In the genomic region with DNA sequence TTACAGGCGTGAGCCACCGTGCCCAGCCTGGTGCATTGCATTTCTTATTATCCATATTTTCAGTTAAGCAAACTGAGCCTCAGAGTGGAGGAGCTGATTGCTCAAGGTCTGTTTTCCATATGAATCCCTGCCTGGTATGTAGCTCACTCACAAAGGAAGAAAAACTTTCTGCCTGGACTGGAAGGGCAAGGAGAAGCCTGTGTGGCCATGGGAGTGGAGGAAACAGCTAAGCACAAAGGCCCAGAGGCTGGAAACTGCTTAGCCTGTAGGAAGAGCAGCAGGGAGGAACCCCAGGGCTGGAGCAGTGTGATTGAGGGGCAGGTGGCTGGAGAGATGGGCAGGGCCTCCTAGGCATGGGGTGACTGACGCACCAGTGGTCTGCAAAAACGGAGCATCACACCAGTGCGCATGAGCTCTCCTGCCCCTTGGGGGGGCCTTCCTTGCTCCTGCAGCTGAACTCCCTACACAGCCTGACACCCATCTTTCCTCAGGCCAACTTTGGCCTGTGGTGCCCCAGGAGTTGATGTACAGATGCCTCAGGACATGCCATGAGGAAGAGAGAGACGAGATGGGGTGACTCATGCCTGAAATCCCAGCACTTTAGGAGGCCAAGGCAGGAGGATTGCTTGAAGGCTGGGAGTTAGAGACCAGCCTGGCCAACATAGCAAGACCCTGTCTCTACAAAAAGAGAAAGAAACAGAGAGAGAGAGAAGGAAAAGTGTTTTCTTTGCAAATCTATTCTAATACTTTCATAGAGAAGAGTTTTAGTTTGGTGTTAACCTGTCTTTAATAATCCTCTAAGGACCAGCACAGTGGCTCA, we compare ENCODE assay signal across 20 cellular contexts. TPM values are rescaled to one million over a fixed set of nuclear protein-coding genes. Genes with fewer than 3 reads are reported as not detected.
DNase-seq lines count a peak whose midpoint lies in the region; ATAC-seq, FAIRE-seq and TF ChIP-seq lines count a peak whose summit lies in the region.
"Had no signal": no experiment of that assay in that cellular context is flagged by ENCODE, and none has a peak within 500 bp of the region (broad histone marks: within the 10 kb centered on the region; RNA-seq: fewer than 3 reads in every experiment).

No MANE protein-coding gene starts in this region.

- peak overlapping the region; percentile 17 for H3K4me3 Mint-ChIP-seq in activated naive CD8-positive, alpha-beta T cell
- H3K4me3 Mint-ChIP-seq in activated naive CD8-positive, alpha-beta T cell treated with anti-CD3 and anti-CD28 coated beads, Interleukin-2, amount 50 U/mL, for 24 hours: no peak overlapping the region
- H3K4me3 Mint-ChIP-seq: activated CD8-positive, alpha-beta T cell treated with anti-CD3 and anti-CD28 coated beads for 36 hours had no signal

- no peak overlapping the region for H3K23ac ChIP-seq in H1 (ENCODE audit: insufficient read length)

- H3K79me1 ChIP-seq in H1 (ENCODE audit: low read depth, low read length): no peaks in the 10 kb centered on the region

- no peak overlapping the region for H2BK120ac ChIP-seq in H1 (replicated peaks; ENCODE audit: low read depth, low read length)

- no peaks in the 10 kb centered on the region for H3K9me3 Mint-ChIP-seq in activated naive CD8-positive, alpha-beta T cell (ENCODE audit: low read depth)
- H3K9me3 Mint-ChIP-seq in activated naive CD8-positive, alpha-beta T cell treated with anti-CD3 and anti-CD28 coated beads, Interleukin-2, amount 50 U/mL, for 24 hours: no peaks in the 10 kb centered on the region
- H3K9me3 Mint-ChIP-seq: activated CD8-positive, alpha-beta T cell treated with anti-CD3 and anti-CD28 coated beads for 36 hours had no signal

- H2AFZ ChIP-seq in H1 (ENCODE audit: low read length) (no peak overlapping the region), HepG2 (ENCODE audit: low read length) (no peak overlapping the region)

- no peak overlapping the region; the same call in 1 of the 2 replicates for H2AK5ac ChIP-seq in H1 (ENCODE audit: low read depth, low read length)

- peaks cover 0 to 9% (median 0%) of the 10 kb centered on the region in 4 experiments; a peak in 2 of 8 replicates for H3K36me3 ChIP-seq in H1 (ENCODE audit: control insufficient read depth in 2 of 4, insufficient read depth in 4 of 4, low read length in 3 of 4)
- peaks cover 1 to 6% of the 10 kb centered on the region in 2 experiments; a peak in 3 of 5 replicates for H3K36me3 ChIP-seq in HepG2 (replicated peaks in 1 of 2; ENCODE audit: control insufficient read depth in 1 of 2, insufficient read depth in 2 of 2, low read length in 2 of 2)

- peak overlapping the region; percentile 0 to 6; a peak in 1 of 4 replicates for H3K4me2 ChIP-seq in H1 (ENCODE audit: insufficient read depth in 1 of 2, low read depth in 2 of 2, low read length in 2 of 2)
- H3K4me2 ChIP-seq in HepG2 (ENCODE audit: low read depth, low read length): peak overlapping the region; percentile 20; the same call in 1 of the 2 replicates

- no peak for TF ChIP-seq EP300 in H1 (IDR thresholded peaks at IDR 0.05; ENCODE audit: borderline replicate concordance in 1 of 2, low read depth in 2 of 2, low read length in 2 of 2)
- TF ChIP-seq EP300 in HepG2 (IDR thresholded peaks at IDR 0.05; ENCODE audit: low read depth in 2 of 2, low read length in 2 of 2): no peak
- TF ChIP-seq EP300 in HepG2 (CRISPR knock-in tag; IDR thresholded peaks at IDR 0.05; ENCODE audit: borderline replicate concordance): no peak

- no peak overlapping the region for H3K4ac ChIP-seq in H1 (replicated peaks; ENCODE audit: insufficient read length, low read depth, low read length)

- H3K4me1 ChIP-seq in H1 (replicated peaks in 1 of 4; ENCODE audit: control insufficient read depth in 3 of 4, insufficient read depth in 4 of 4, low read length in 3 of 4) (peaks cover 3 to 11% (median 6%) of the 10 kb centered on the region in 4 experiments), HepG2 (ENCODE audit: insufficient read depth, low read length) (peaks cover 41% of the 10 kb centered on the region)

- CTCF ChIA-PET in H1 (lab: Charles Lee; ENCODE audit: partially characterized antibody) (interaction anchor here (0.6 to 2.0 kb wide), 13 partner anchors 8 to 512 kb away, joined by 3 to 10 read pairs (median 3); no protein-coding TSS in a partner anchor), HepG2 (lab: Yijun Ruan, JAX; ENCODE audit: low intra/inter-chr PET ratio, low total read pairs) (no interaction called here)

- no peaks in the 10 kb centered on the region for H3K9me3 ChIP-seq in H1 (ENCODE audit: insufficient read depth in 2 of 2, low read depth in 1 of 2, low read length in 1 of 2)
- no peaks in the 10 kb centered on the region for H3K9me3 ChIP-seq in HepG2 (ENCODE audit: low read length)
- H3K9me3 ChIP-seq: ascending aorta had no signal

- peak overlapping the region; percentile 35; the same call in 1 of the 2 replicates for H3K27ac ChIP-seq in H1 (ENCODE audit: low read depth, low read length)
- H3K27ac ChIP-seq in HepG2 (ENCODE audit: extremely low read length, insufficient read depth, low read length): peak overlapping the region; percentile 40
- H3K27ac ChIP-seq: ascending aorta, SK-N-MC had no signal

- intact Hi-C loops in HepG2 (cut with micrococcal nuclease; ENCODE audit: unreplicated experiment): loop anchor here (10.0 kb wide), 1 partner anchor 87 kb away; no protein-coding TSS in a partner anchor

- POLR2A ChIA-PET in H1 (lab: Charles Lee; ENCODE audit: partially characterized antibody): interaction anchor here (0.6 to 3.5 kb wide), 14 partner anchors 8 to 71 kb away, joined by 3 to 13 read pairs (median 3); a partner anchor contains a TSS
- POLR2A ChIA-PET in HepG2 (lab: Yijun Ruan, JAX): interaction anchor here (0.7 to 2.0 kb wide), 7 partner anchors 17 to 72 kb away, joined by 3 to 8 read pairs (median 5); a partner anchor contains a TSS

- H2BK5ac ChIP-seq in H1 (ENCODE audit: low read depth, low read length): peak overlapping the region; percentile 16

- no peak overlapping the region for H4K8ac ChIP-seq in H1 (ENCODE audit: extremely low read depth, insufficient read depth, low read length)

- no peak for TF ChIP-seq RAD21 in H1 (IDR thresholded peaks at IDR 0.05 in 1 of 2, conservative IDR thresholded peaks at IDR 0.05 in 1 of 2; ENCODE audit: low read depth in 2 of 2, low read length in 2 of 2)
- no peak for TF ChIP-seq RAD21 in HepG2 (CRISPR knock-in tag; IDR thresholded peaks at IDR 0.05)

- no peaks in the 10 kb centered on the region for H3K27me3 Mint-ChIP-seq in activated naive CD8-positive, alpha-beta T cell
- H3K27me3 Mint-ChIP-seq in activated naive CD8-positive, alpha-beta T cell treated with anti-CD3 and anti-CD28 coated beads, Interleukin-2, amount 50 U/mL, for 24 hours: no peaks in the 10 kb centered on the region
- H3K27me3 Mint-ChIP-seq: activated CD8-positive, alpha-beta T cell treated with anti-CD3 and anti-CD28 coated beads for 36 hours had no signal

- H3K4me3 ChIP-seq in H1 (ENCODE audit: extremely low read depth in 1 of 4, insufficient read depth in 2 of 4, low read depth in 3 of 4, low read length in 4 of 4) (no peak overlapping the region), HepG2 (replicated peaks in 1 of 3; ENCODE audit: insufficient read depth in 1 of 3, low read depth in 2 of 3, low read length in 3 of 3) (no peak overlapping the region)
- H3K4me3 ChIP-seq: ascending aorta, SK-N-MC had no signal

- peak overlapping the region; percentile 15 for H4K5ac ChIP-seq in H1 (ENCODE audit: insufficient read length, low read depth, low read length)

- DNase-seq in activated naive CD8-positive, alpha-beta T cell treated with anti-CD3 and anti-CD28 coated beads, Interleukin-2, amount 50 U/mL, for 24 hours: no peak
- DNase-seq in H1 (ENCODE audit: low read depth in 1 of 2, low spot score in 2 of 2) (peak in 1 of 2 experiments; percentile 62), HepG2 (ENCODE audit: low spot score) (no peak), left lobe of liver (ENCODE audit: low spot score) (no peak), SKM-1 treated with dmso at 0.1 percent for 144 hours (lab: John Stamatoyannopoulos, UW; ENCODE audit: unreplicated experiment) (no peak)
- DNase-seq in activated CD4-positive, CD25-positive, alpha-beta regulatory T cell (lab: John Stamatoyannopoulos, UW): no peak
- no peak for DNase-seq in stimulated activated naive CD8-positive, alpha-beta T cell treated with anti-CD3 and anti-CD28 coated beads, Interleukin-15, Interleukin-2, amounts not matched to agents 100 U/mL and 50 U/mL, for 24 hours
- DNase-seq: ACHN; activated CD8-positive, alpha-beta T cell treated with anti-CD3 and anti-CD28 coated beads for 36 hours; activated effector memory CD4-positive, alpha-beta T cell treated with anti-CD3 and anti-CD28 coated beads, Interleukin-2, amount 50 U/mL, for 16 hours; cortex of kidney; DND-41; midbrain; NCI-H2081 treated with DMSO at 0.1 percent for 48 hours; NCI-H69; stimulated activated naive CD4-positive, alpha-beta T cell treated with Interleukin-2 at 50 U/mL for 16 hours had no signal

- H4K20me1 ChIP-seq in H1 (replicated peaks in 1 of 2; ENCODE audit: control insufficient read depth in 1 of 2, insufficient read depth in 2 of 2, low read length in 2 of 2) (peaks cover 5 to 8% of the 10 kb centered on the region in 2 experiments), HepG2 (ENCODE audit: insufficient read depth, low read length) (peaks cover 19% of the 10 kb centered on the region)

- WGBS in H1 (ENCODE audit: extremely low coverage in 1 of 2, insufficient coverage in 1 of 2, insufficient read length in 1 of 2, insufficient replicate concordance in 2 of 2, low coverage in 1 of 2, low lambda C conversion rate in 2 of 2, missing lambda C conversion rate in 1 of 2), 2 experiments: 74% methylated on average over 6 of the region's 6 CpGs; no CpG with 5 or more reads in 1 of the 2 experiments
- WGBS in HepG2 (ENCODE audit: low lambda C conversion rate): 36% methylated on average over 6 of the region's 6 CpGs

- H3K4me1 Mint-ChIP-seq in activated naive CD8-positive, alpha-beta T cell (ENCODE audit: low read depth): peaks cover 15% of the 10 kb centered on the region
- H3K4me1 Mint-ChIP-seq in activated naive CD8-positive, alpha-beta T cell treated with anti-CD3 and anti-CD28 coated beads, Interleukin-2, amount 50 U/mL, for 24 hours: peaks cover 22% of the 10 kb centered on the region

- no peak overlapping the region for H3K14ac ChIP-seq in H1 (ENCODE audit: insufficient read length)

- peak; percentile 19 for FAIRE-seq in H1 (lab: Jason Lieb, UNC)
- no peak for FAIRE-seq in HepG2 (lab: Jason Lieb, UNC)

- in situ Hi-C loops in HepG2 (cut with HindIII; ENCODE audit: extremely low pct_ligation_motif_present, low pct_unique_long_range_greater_than_20kb): no loop called here

- H3K27ac Mint-ChIP-seq in activated naive CD8-positive, alpha-beta T cell: no peak overlapping the region
- H3K27ac Mint-ChIP-seq in activated naive CD8-positive, alpha-beta T cell treated with anti-CD3 and anti-CD28 coated beads, Interleukin-2, amount 50 U/mL, for 24 hours: no peak overlapping the region
- H3K27ac Mint-ChIP-seq: activated CD8-positive, alpha-beta T cell treated with anti-CD3 and anti-CD28 coated beads for 36 hours had no signal

- 0 out of 2 replicates have a peak overlapping the region, but pooled peaks have one; percentile 2 for H3K18ac ChIP-seq in H1 (ENCODE audit: extremely low read depth, low read length)

- H2BK15ac ChIP-seq in H1 (ENCODE audit: low read length): 0 out of 2 replicates have a peak overlapping the region, but pooled peaks have one; percentile 63

- H2BK12ac ChIP-seq in H1 (ENCODE audit: low read depth, low read length): peak overlapping the region; percentile 68; the same call in 1 of the 2 replicates

- TF ChIP-seq CTCF in H1 (IDR thresholded peaks at IDR 0.05; ENCODE audit: control extremely low read depth in 1 of 3, insufficient read depth in 1 of 3, low read depth in 1 of 3, low read length in 3 of 3) (no peak), HepG2 (CRISPR knock-in tag; IDR thresholded peaks at IDR 0.05) (no peak)

- 0 out of 2 replicates have a peak overlapping the region, but pooled peaks have one; percentile 40 for H2BK20ac ChIP-seq in H1 (ENCODE audit: low read length)

- peaks cover 3% of the 10 kb centered on the region for H3K23me2 ChIP-seq in H1 (ENCODE audit: low read depth, low read length)

- H3K9ac ChIP-seq in H1 (replicated peaks in 1 of 4; ENCODE audit: extremely low read depth in 1 of 4, low read depth in 3 of 4, low read length in 3 of 4): no peak overlapping the region; a peak in 2 of 7 replicates
- no peak overlapping the region for H3K9ac ChIP-seq in HepG2 (ENCODE audit: insufficient read depth, low read depth, low read length)

- peak overlapping the region; percentile 3 for H4K91ac ChIP-seq in H1 (replicated peaks; ENCODE audit: insufficient read length, low read length)

- H3K27me3 ChIP-seq in H1 (replicated peaks in 1 of 4; ENCODE audit: control insufficient read depth in 3 of 4, extremely low read depth in 1 of 4, insufficient read depth in 3 of 4, low read length in 3 of 4) (no peaks in the 10 kb centered on the region), HepG2 (ENCODE audit: control insufficient read depth in 1 of 2, insufficient read depth in 2 of 2, low read length in 2 of 2) (no peaks in the 10 kb centered on the region)
- H3K27me3 ChIP-seq: ascending aorta had no signal

- H3K56ac ChIP-seq in H1 (replicated peaks; ENCODE audit: insufficient read length, low read depth, low read length): no peak overlapping the region

- peaks cover 2% of the 10 kb centered on the region for H3K36me3 Mint-ChIP-seq in activated naive CD8-positive, alpha-beta T cell
- H3K36me3 Mint-ChIP-seq in activated naive CD8-positive, alpha-beta T cell treated with anti-CD3 and anti-CD28 coated beads, Interleukin-2, amount 50 U/mL, for 24 hours (ENCODE audit: low read depth): peaks cover 15% of the 10 kb centered on the region

- peaks cover 20 to 21% of the 10 kb centered on the region in 2 experiments for H3K79me2 ChIP-seq in H1 (ENCODE audit: control insufficient read depth in 1 of 2, insufficient read depth in 2 of 2, low read length in 2 of 2)
- peaks cover 22% of the 10 kb centered on the region for H3K79me2 ChIP-seq in HepG2 (ENCODE audit: insufficient read depth, low read length)

- ATAC-seq in activated naive CD8-positive, alpha-beta T cell treated with anti-CD3 and anti-CD28 coated beads, Interleukin-2, amount 50 U/mL, for 24 hours: no peak
- ATAC-seq in HepG2 (peak; percentile 4; the same call in 2 of the 3 replicates), left lobe of liver (no peak)
- ATAC-seq in stimulated activated naive CD8-positive, alpha-beta T cell treated with anti-CD3 and anti-CD28 coated beads, Interleukin-15, Interleukin-2, amounts not matched to agents 100 U/mL and 50 U/mL, for 24 hours: no peak
- ATAC-seq: activated CD8-positive, alpha-beta T cell treated with anti-CD3 and anti-CD28 coated beads for 36 hours; Panc1 had no signal

- no TSS peak for BruUV-seq in HepG2 (replicated peaks; lab: Mats Ljungman, UMichigan)

- TF ChIP-seq POLR2A in H1 (IDR thresholded peaks at IDR 0.05; ENCODE audit: control extremely low read depth in 1 of 2, low read depth in 2 of 2, low read length in 2 of 2): no peak
- TF ChIP-seq POLR2A in HepG2 (IDR thresholded peaks at IDR 0.05; ENCODE audit: insufficient read depth in 1 of 2, low read depth in 2 of 2, low read length in 2 of 2): no peak

RNA-seq across cellular contexts. Expression of a gene that starts 2.8 kb away (rescaled TPM):
- total RNA-seq in H1 (2021; fragmentation: NEBNext Ultra II Directional; extraction: Animal tissue kit (Norgen Biotek cat#: 25700)): 448 and 474 TPM in 2 replicates
- polyA plus RNA-seq in H1 (2011; rRNA removed) (375 and 545 TPM in 2 replicates), HepG2 (2011; rRNA removed) (53.7 and 56.7 TPM in 2 replicates)
- polyA plus RNA-seq in H1 (2011; cell fraction: cytosol; rRNA removed): 450 TPM
- 336 TPM for polyA plus RNA-seq in H1 (2011; cell fraction: nucleus; rRNA removed)
- polyA plus RNA-seq in H1 (2012, experiment 1 of 2): 448 to 587 TPM (median 510 TPM) in 4 replicates
- polyA plus RNA-seq in H1 (2012, experiment 2 of 2): 158 TPM
- polyA plus RNA-seq in H1 (2013, experiment 1 of 2): 203 TPM
- polyA plus RNA-seq in H1 (2013, experiment 2 of 2): 197 TPM
- 127 and 140 TPM in 2 replicates for polyA minus RNA-seq in H1 (2011; rRNA and poly(A)+ RNA removed)
- polyA minus RNA-seq in H1 (2011; cell fraction: cytosol; rRNA and poly(A)+ RNA removed): 226 TPM
- 170 TPM for polyA minus RNA-seq in H1 (2011; cell fraction: nucleus; rRNA and poly(A)+ RNA removed)
- total RNA-seq in HepG2 (2016; rRNA removed; fragmentation: Illumina TruSeq; extraction: Trizol) (102 and 144 TPM in 2 replicates), left lobe of liver (66.9 TPM)
- 28.1 and 31.3 TPM in 2 replicates for total RNA-seq in HepG2 (2016; cell fraction: cytosol; rRNA removed; fragmentation: Illumina TruSeq; extraction: Trizol; ENCODE audit: low read depth)
- 105 and 130 TPM in 2 replicates for total RNA-seq in HepG2 (2016; cell fraction: insoluble cytoplasmic fraction; rRNA removed; fragmentation: Illumina TruSeq; extraction: Trizol)
- 29.6 and 34.4 TPM in 2 replicates for total RNA-seq in HepG2 (2016; cell fraction: membrane; rRNA removed; fragmentation: Illumina TruSeq; extraction: Trizol)
- total RNA-seq in HepG2 (2016; cell fraction: nucleus; rRNA removed; fragmentation: Illumina TruSeq; extraction: Trizol): 79.0 and 100 TPM in 2 replicates
- 57.0 and 126 TPM in 2 replicates for polyA plus RNA-seq in HepG2 (2011; cell fraction: cytosol; rRNA removed)
- polyA plus RNA-seq in HepG2 (2011; cell fraction: nucleus; rRNA removed): 114 and 125 TPM in 2 replicates
- polyA plus RNA-seq in HepG2 (2012): 107 and 138 TPM in 2 replicates
- polyA plus RNA-seq in HepG2 (2016; cell fraction: cytosol; fragmentation: Illumina TruSeq; extraction: Trizol; ENCODE audit: low read depth): 12.0 and 13.3 TPM in 2 replicates
- 244 and 309 TPM in 2 replicates for polyA plus RNA-seq in HepG2 (2016; cell fraction: insoluble cytoplasmic fraction; fragmentation: Illumina TruSeq; extraction: Trizol; ENCODE audit: low read depth)
- polyA plus RNA-seq in HepG2 (2016; cell fraction: membrane; fragmentation: Illumina TruSeq; extraction: Trizol; ENCODE audit: low read depth): 17.6 and 27.0 TPM in 2 replicates
- 181 and 202 TPM in 2 replicates for polyA plus RNA-seq in HepG2 (2016; cell fraction: nucleus; fragmentation: Illumina TruSeq; extraction: Trizol; ENCODE audit: insufficient read depth, low read depth)
- 64.5 and 120 TPM in 2 replicates for polyA minus RNA-seq in HepG2 (2011; rRNA and poly(A)+ RNA removed; ENCODE audit: low replicate concordance)
- polyA minus RNA-seq in HepG2 (2011; cell fraction: cytosol; rRNA and poly(A)+ RNA removed): 53.3 and 60.8 TPM in 2 replicates
- polyA minus RNA-seq in HepG2 (2011; cell fraction: nucleus; rRNA and poly(A)+ RNA removed): 85.2 and 90.0 TPM in 2 replicates

RNA-seq across cellular contexts. Expression of a gene that starts 28.8 kb away (rescaled TPM):
- 18.5 and 19.7 TPM in 2 replicates for total RNA-seq in H1 (2021; fragmentation: NEBNext Ultra II Directional; extraction: Animal tissue kit (Norgen Biotek cat#: 25700))
- polyA plus RNA-seq in H1 (2011; rRNA removed): 46.2 and 49.2 TPM in 2 replicates
- polyA plus RNA-seq in H1 (2011; cell fraction: cytosol; rRNA removed): 29.6 TPM
- 45.3 TPM for polyA plus RNA-seq in H1 (2011; cell fraction: nucleus; rRNA removed)
- 15.8 to 27.5 TPM (median 23.1 TPM) in 4 replicates for polyA plus RNA-seq in H1 (2012, experiment 1 of 2)
- polyA plus RNA-seq in H1 (2012, experiment 2 of 2): 24.2 TPM
- polyA plus RNA-seq in H1 (2013, experiment 1 of 2): 20.2 TPM
- polyA plus RNA-seq in H1 (2013, experiment 2 of 2): 22.7 TPM
- 9.8 and 10.3 TPM in 2 replicates for polyA minus RNA-seq in H1 (2011; rRNA and poly(A)+ RNA removed)
- polyA minus RNA-seq in H1 (2011; cell fraction: cytosol; rRNA and poly(A)+ RNA removed): 17.5 TPM
- polyA minus RNA-seq in H1 (2011; cell fraction: nucleus; rRNA and poly(A)+ RNA removed): 11.9 TPM
- total RNA-seq in HepG2 (2016; rRNA removed; fragmentation: Illumina TruSeq; extraction: Trizol): 10.6 and 12.7 TPM in 2 replicates
- 59.6 and 64.1 TPM in 2 replicates for total RNA-seq in HepG2 (2016; cell fraction: cytosol; rRNA removed; fragmentation: Illumina TruSeq; extraction: Trizol; ENCODE audit: low read depth)
- total RNA-seq in HepG2 (2016; cell fraction: insoluble cytoplasmic fraction; rRNA removed; fragmentation: Illumina TruSeq; extraction: Trizol): 8.2 and 12.9 TPM in 2 replicates
- 65.2 and 66.6 TPM in 2 replicates for total RNA-seq in HepG2 (2016; cell fraction: membrane; rRNA removed; fragmentation: Illumina TruSeq; extraction: Trizol)
- 3.6 and 5.3 TPM in 2 replicates for total RNA-seq in HepG2 (2016; cell fraction: nucleus; rRNA removed; fragmentation: Illumina TruSeq; extraction: Trizol)
- polyA plus RNA-seq in HepG2 (2011; rRNA removed): 13.0 and 17.0 TPM in 2 replicates
- 21.1 and 28.3 TPM in 2 replicates for polyA plus RNA-seq in HepG2 (2011; cell fraction: cytosol; rRNA removed)
- polyA plus RNA-seq in HepG2 (2011; cell fraction: nucleus; rRNA removed): 15.0 and 19.7 TPM in 2 replicates
- polyA plus RNA-seq in HepG2 (2012): 6.7 and 12.0 TPM in 2 replicates
- 74.4 and 75.7 TPM in 2 replicates for polyA plus RNA-seq in HepG2 (2016; cell fraction: cytosol; fragmentation: Illumina TruSeq; extraction: Trizol; ENCODE audit: low read depth)
- 8.3 and 8.9 TPM in 2 replicates for polyA plus RNA-seq in HepG2 (2016; cell fraction: insoluble cytoplasmic fraction; fragmentation: Illumina TruSeq; extraction: Trizol; ENCODE audit: low read depth)
- 56.5 and 63.1 TPM in 2 replicates for polyA plus RNA-seq in HepG2 (2016; cell fraction: membrane; fragmentation: Illumina TruSeq; extraction: Trizol; ENCODE audit: low read depth)
- 8.7 and 13.2 TPM in 2 replicates for polyA plus RNA-seq in HepG2 (2016; cell fraction: nucleus; fragmentation: Illumina TruSeq; extraction: Trizol; ENCODE audit: insufficient read depth, low read depth)
- polyA minus RNA-seq in HepG2 (2011; rRNA and poly(A)+ RNA removed; ENCODE audit: low replicate concordance): 5.3 and 38.3 TPM in 2 replicates
- 11.2 and 13.2 TPM in 2 replicates for polyA minus RNA-seq in HepG2 (2011; cell fraction: cytosol; rRNA and poly(A)+ RNA removed)
- 2.3 and 8.2 TPM in 2 replicates for polyA minus RNA-seq in HepG2 (2011; cell fraction: nucleus; rRNA and poly(A)+ RNA removed)
- 44.6 TPM for total RNA-seq in left lobe of liver

RNA-seq across cellular contexts. Expression of a gene that starts 51.8 kb away (rescaled TPM):
- 85.8 and 90.2 TPM in 2 replicates for total RNA-seq in H1 (2021; fragmentation: NEBNext Ultra II Directional; extraction: Animal tissue kit (Norgen Biotek cat#: 25700))
- 50.2 and 87.6 TPM in 2 replicates for polyA plus RNA-seq in H1 (2011; rRNA removed)
- 66.3 TPM for polyA plus RNA-seq in H1 (2011; cell fraction: cytosol; rRNA removed)
- polyA plus RNA-seq in H1 (2011; cell fraction: nucleus; rRNA removed): 142 TPM
- polyA plus RNA-seq in H1 (2012, experiment 1 of 2): 99.9 to 136 TPM (median 123 TPM) in 4 replicates
- polyA plus RNA-seq in H1 (2012, experiment 2 of 2): 83.6 TPM
- 70.9 TPM for polyA plus RNA-seq in H1 (2013, experiment 1 of 2)
- polyA plus RNA-seq in H1 (2013, experiment 2 of 2): 71.1 TPM
- polyA minus RNA-seq in H1 (2011; rRNA and poly(A)+ RNA removed): 34.8 and 71.2 TPM in 2 replicates
- 68.0 TPM for polyA minus RNA-seq in H1 (2011; cell fraction: cytosol; rRNA and poly(A)+ RNA removed)
- 56.6 TPM for polyA minus RNA-seq in H1 (2011; cell fraction: nucleus; rRNA and poly(A)+ RNA removed)
- 6.0 and 11.5 TPM in 2 replicates for total RNA-seq in HepG2 (2016; rRNA removed; fragmentation: Illumina TruSeq; extraction: Trizol)
- 3.2 and 5.3 TPM in 2 replicates for total RNA-seq in HepG2 (2016; cell fraction: cytosol; rRNA removed; fragmentation: Illumina TruSeq; extraction: Trizol; ENCODE audit: low read depth)
- 5.3 and 9.6 TPM in 2 replicates for total RNA-seq in HepG2 (2016; cell fraction: insoluble cytoplasmic fraction; rRNA removed; fragmentation: Illumina TruSeq; extraction: Trizol)
- 5.5 and 8.1 TPM in 2 replicates for total RNA-seq in HepG2 (2016; cell fraction: membrane; rRNA removed; fragmentation: Illumina TruSeq; extraction: Trizol)
- 10.6 and 12.6 TPM in 2 replicates for total RNA-seq in HepG2 (2016; cell fraction: nucleus; rRNA removed; fragmentation: Illumina TruSeq; extraction: Trizol)
- polyA plus RNA-seq in HepG2 (2011; rRNA removed): 28.4 and 39.6 TPM in 2 replicates
- 25.6 and 37.5 TPM in 2 replicates for polyA plus RNA-seq in HepG2 (2011; cell fraction: cytosol; rRNA removed)
- 145 and 155 TPM in 2 replicates for polyA plus RNA-seq in HepG2 (2011; cell fraction: nucleus; rRNA removed)
- 60.0 and 70.4 TPM in 2 replicates for polyA plus RNA-seq in HepG2 (2012)
- polyA plus RNA-seq in HepG2 (2016; cell fraction: cytosol; fragmentation: Illumina TruSeq; extraction: Trizol; ENCODE audit: low read depth): 12.4 and 13.3 TPM in 2 replicates
- polyA plus RNA-seq in HepG2 (2016; cell fraction: insoluble cytoplasmic fraction; fragmentation: Illumina TruSeq; extraction: Trizol; ENCODE audit: low read depth): 42.9 and 48.7 TPM in 2 replicates
- 18.3 and 20.3 TPM in 2 replicates for polyA plus RNA-seq in HepG2 (2016; cell fraction: membrane; fragmentation: Illumina TruSeq; extraction: Trizol; ENCODE audit: low read depth)
- 54.5 and 58.9 TPM in 2 replicates for polyA plus RNA-seq in HepG2 (2016; cell fraction: nucleus; fragmentation: Illumina TruSeq; extraction: Trizol; ENCODE audit: insufficient read depth, low read depth)
- polyA minus RNA-seq in HepG2 (2011; rRNA and poly(A)+ RNA removed; ENCODE audit: low replicate concordance): 12.0 and 69.0 TPM in 2 replicates
- polyA minus RNA-seq in HepG2 (2011; cell fraction: cytosol; rRNA and poly(A)+ RNA removed): 33.6 and 48.7 TPM in 2 replicates
- polyA minus RNA-seq in HepG2 (2011; cell fraction: nucleus; rRNA and poly(A)+ RNA removed): 27.7 and 30.1 TPM in 2 replicates
- total RNA-seq in left lobe of liver: 57.5 TPM
